Comparison of ENCODE assay signal across 19 cellular contexts in the genomic region with DNA sequence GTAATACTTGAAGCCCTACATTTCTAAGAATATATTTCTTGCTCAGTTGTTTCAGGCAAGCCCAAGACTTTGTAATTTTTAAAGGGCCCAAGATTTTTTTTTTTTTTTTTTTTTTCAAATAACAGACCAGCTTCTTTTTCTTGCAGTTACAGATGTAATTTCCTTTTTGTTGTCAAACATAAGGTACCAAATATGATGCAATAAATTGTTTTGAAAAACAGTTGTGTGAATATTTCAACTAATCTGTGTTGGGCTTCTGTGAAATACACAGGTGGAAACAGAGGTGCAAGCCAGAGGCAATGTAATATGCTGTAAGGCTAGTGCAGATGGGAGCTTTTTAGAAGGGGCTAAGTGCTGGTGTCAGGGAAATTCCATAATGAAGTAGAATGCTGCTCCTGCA.
DNase-seq lines count a peak whose midpoint lies in the region; ATAC-seq, FAIRE-seq and TF ChIP-seq lines count a peak whose summit lies in the region.
"Had no signal": no experiment of that assay in that cellular context is flagged by ENCODE, and none has a peak within 500 bp of the region (broad histone marks: within the 10 kb centered on the region; RNA-seq: fewer than 3 reads in every experiment).

No MANE protein-coding gene starts in this region.

- no peak for DNase-seq in activated naive CD4-positive, alpha-beta T cell treated with anti-CD3 and anti-CD28 coated beads, Interleukin-2, amount 50 U/mL, for 72 hours (ENCODE audit: low spot score in 2 of 2)
- no peak for DNase-seq in CD8-positive, alpha-beta T cell
- DNase-seq in GM23338 (ENCODE audit: low spot score): no peak
- DNase-seq in memory B cell (ENCODE audit: low spot score in 2 of 2): no peak
- no peak for DNase-seq in mucosa of gallbladder (ENCODE audit: low spot score)
- no peak for DNase-seq in left colon
- DNase-seq in urothelium cell line (ENCODE audit: low spot score): no peak
- DNase-seq: ACHN; AML-193; Calu3; CD4-positive, alpha-beta memory T cell; DMS79 treated with DMSO at 0.1 percent for 48 hours; GM23248; HCEC 1CT; KG1 had no signal

- no peaks in the 10 kb centered on the region for H3F3A ChIP-seq in GM23338 (replicated peaks; ENCODE audit: low read depth)

- H3K4me1 ChIP-seq in CD8-positive, alpha-beta T cell (ENCODE audit: insufficient read depth, low read length): no peaks in the 10 kb centered on the region
- no peaks in the 10 kb centered on the region for H3K4me1 ChIP-seq in GM23338 (ENCODE audit: insufficient read depth)

- no peak overlapping the region for H3K4me3 Mint-ChIP-seq in activated naive CD4-positive, alpha-beta T cell treated with anti-CD3 and anti-CD28 coated beads, Interleukin-2, amount 50 U/mL, for 24 hours
- H3K4me3 Mint-ChIP-seq in CD8-positive, alpha-beta T cell: no peak overlapping the region
- H3K4me3 Mint-ChIP-seq in GM23338 (no peak overlapping the region), memory B cell (no peak overlapping the region)
- H3K4me3 Mint-ChIP-seq: CD4-positive, alpha-beta memory T cell; IgD-negative memory B cell had no signal

- POLR2A ChIA-PET in CD8-positive, alpha-beta T cell (lab: Charles Lee): no interaction called here

- no peak overlapping the region for H2AFZ ChIP-seq in GM23338
- H2AFZ ChIP-seq: GM23248 had no signal

- no peak for ATAC-seq in activated naive CD4-positive, alpha-beta T cell treated with anti-CD3 and anti-CD28 coated beads, Interleukin-2, amount 50 U/mL, for 72 hours
- ATAC-seq in CD8-positive, alpha-beta T cell: no peak
- ATAC-seq in GM23338: no peak
- no peak for ATAC-seq in memory B cell (ENCODE audit: low read depth)
- ATAC-seq in left colon: no peak

- no peaks in the 10 kb centered on the region for H3K27me3 ChIP-seq in CD8-positive, alpha-beta T cell (ENCODE audit: insufficient read depth, low read length)
- H3K27me3 ChIP-seq in GM23338 (ENCODE audit: insufficient read depth): no peaks in the 10 kb centered on the region

- CTCF ChIA-PET in CD8-positive, alpha-beta T cell (lab: Charles Lee): no interaction called here

- 0 out of 2 replicates have a peak, but pooled peaks cover 4% of the 10 kb centered on the region for H3K79me2 ChIP-seq in GM23338 (replicated peaks; ENCODE audit: insufficient read depth)

- no peak for TF ChIP-seq CTCF in CD8-positive, alpha-beta T cell (IDR thresholded peaks at IDR 0.05)
- no peak for TF ChIP-seq CTCF in GM23338 (conservative IDR thresholded peaks at IDR 0.05; ENCODE audit: low read depth in 2 of 2)

- no peaks in the 10 kb centered on the region for H4K20me1 ChIP-seq in GM23338 (replicated peaks; ENCODE audit: insufficient read depth)

- H3K27ac Mint-ChIP-seq in activated naive CD4-positive, alpha-beta T cell treated with anti-CD3 and anti-CD28 coated beads, Interleukin-2, amount 50 U/mL, for 24 hours: peak overlapping the region; percentile 35
- H3K27ac Mint-ChIP-seq in activated naive CD4-positive, alpha-beta T cell treated with anti-CD3 and anti-CD28 coated beads, Interleukin-2, amount 50 U/mL, for 72 hours: no peak overlapping the region
- H3K27ac Mint-ChIP-seq in CD8-positive, alpha-beta T cell: peak overlapping the region; percentile 62
- no peak overlapping the region for H3K27ac Mint-ChIP-seq in GM23338
- H3K27ac Mint-ChIP-seq in memory B cell: peak overlapping the region; percentile 35
- H3K27ac Mint-ChIP-seq: IgD-negative memory B cell had no signal

- FAIRE-seq in urothelium cell line (lab: Jason Lieb, UNC): no peak
- FAIRE-seq: H54 had no signal

- no peaks in the 10 kb centered on the region for H3K4me1 Mint-ChIP-seq in activated naive CD4-positive, alpha-beta T cell treated with anti-CD3 and anti-CD28 coated beads, Interleukin-2, amount 50 U/mL, for 24 hours
- H3K4me1 Mint-ChIP-seq in CD8-positive, alpha-beta T cell (ENCODE audit: low read depth): peaks cover 2% of the 10 kb centered on the region
- H3K4me1 Mint-ChIP-seq in GM23338 (no peaks in the 10 kb centered on the region), memory B cell (no peaks in the 10 kb centered on the region)
- H3K4me1 Mint-ChIP-seq: IgD-negative memory B cell had no signal

- no peak overlapping the region for H3K4me2 ChIP-seq in GM23338

- H3K27me3 Mint-ChIP-seq in activated naive CD4-positive, alpha-beta T cell treated with anti-CD3 and anti-CD28 coated beads, Interleukin-2, amount 50 U/mL, for 24 hours: no peaks in the 10 kb centered on the region
- H3K27me3 Mint-ChIP-seq in CD8-positive, alpha-beta T cell (ENCODE audit: low read depth): no peaks in the 10 kb centered on the region
- no peaks in the 10 kb centered on the region for H3K27me3 Mint-ChIP-seq in GM23338 (ENCODE audit: insufficient read depth, low read depth, poor library complexity)
- no peaks in the 10 kb centered on the region for H3K27me3 Mint-ChIP-seq in memory B cell
- H3K27me3 Mint-ChIP-seq: CD4-positive, alpha-beta memory T cell; IgD-negative memory B cell had no signal

- H3K27ac ChIP-seq in CD8-positive, alpha-beta T cell (ENCODE audit: low read depth, low read length): no peak overlapping the region
- H3K27ac ChIP-seq in GM23338 (ENCODE audit: low read depth): peak overlapping the region; percentile 5; the same call in 1 of the 2 replicates
- H3K27ac ChIP-seq: C4-2B, GM23248 had no signal

- no peaks in the 10 kb centered on the region for H3K9me2 ChIP-seq in GM23338 (ENCODE audit: insufficient read depth)

- H3K9me3 Mint-ChIP-seq in activated naive CD4-positive, alpha-beta T cell treated with anti-CD3 and anti-CD28 coated beads, Interleukin-2, amount 50 U/mL, for 24 hours: no peaks in the 10 kb centered on the region
- no peaks in the 10 kb centered on the region for H3K9me3 Mint-ChIP-seq in activated naive CD4-positive, alpha-beta T cell treated with anti-CD3 and anti-CD28 coated beads, Interleukin-2, amount 50 U/mL, for 72 hours
- H3K9me3 Mint-ChIP-seq in CD8-positive, alpha-beta T cell: no peaks in the 10 kb centered on the region
- H3K9me3 Mint-ChIP-seq in GM23338: no peaks in the 10 kb centered on the region
- H3K9me3 Mint-ChIP-seq in memory B cell: no peaks in the 10 kb centered on the region
- H3K9me3 Mint-ChIP-seq: CD4-positive, alpha-beta memory T cell; IgD-negative memory B cell had no signal

- intact Hi-C loops in CD8-positive, alpha-beta T cell (cut with DNase I, micrococcal nuclease): no loop called here
- intact Hi-C loops in left colon (cut with DNase I, micrococcal nuclease): no loop called here

- no peak overlapping the region for H3K4me3 ChIP-seq in CD8-positive, alpha-beta T cell (ENCODE audit: low read depth, low read length)
- no peak overlapping the region for H3K4me3 ChIP-seq in GM23338
- H3K4me3 ChIP-seq: GM23248 had no signal

- no peaks in the 10 kb centered on the region for H3K9me3 ChIP-seq in CD8-positive, alpha-beta T cell (ENCODE audit: low read length)

- H3K36me3 Mint-ChIP-seq in activated naive CD4-positive, alpha-beta T cell treated with anti-CD3 and anti-CD28 coated beads, Interleukin-2, amount 50 U/mL, for 24 hours: peaks cover 12% of the 10 kb centered on the region
- H3K36me3 Mint-ChIP-seq in activated naive CD4-positive, alpha-beta T cell treated with anti-CD3 and anti-CD28 coated beads, Interleukin-2, amount 50 U/mL, for 72 hours: peaks cover 5 to 30% of the 10 kb centered on the region in 2 donors
- peaks cover 78% of the 10 kb centered on the region for H3K36me3 Mint-ChIP-seq in CD8-positive, alpha-beta T cell
- peaks cover 62% of the 10 kb centered on the region; the same call in 2 of the 3 replicates for H3K36me3 Mint-ChIP-seq in GM23338 (ENCODE audit: low read depth)
- H3K36me3 Mint-ChIP-seq in memory B cell: peaks cover 16% of the 10 kb centered on the region

- H3K36me3 ChIP-seq in CD8-positive, alpha-beta T cell (ENCODE audit: insufficient read depth, low read length): peaks cover 9% of the 10 kb centered on the region
- H3K36me3 ChIP-seq in GM23338 (ENCODE audit: insufficient read depth): peaks cover 35% of the 10 kb centered on the region

TF ChIP-seq in GM23338, 12 proteins besides CTCF, POLR2A, EP300 and RAD21:
- TF ChIP-seq POLR2AphosphoS5 (IDR thresholded peaks at IDR 0.05; ENCODE audit: low read depth) (no peak), NANOG (IDR thresholded peaks at IDR 0.05; ENCODE audit: borderline replicate concordance) (no peak), ZNF331 (CRISPR knock-in tag; IDR thresholded peaks at IDR 0.05; ENCODE audit: low read depth) (no peak), CREB1 (CRISPR knock-in tag; IDR thresholded peaks at IDR 0.05; ENCODE audit: low read depth) (no peak)

Comparison
In these comparisons a context has a peak if more than half of its experiments do, and no peak if none do; other contexts are left out.
1. H3K27ac Mint-ChIP-seq: peak in activated naive CD4-positive, alpha-beta T cell treated with anti-CD3 and anti-CD28 coated beads, Interleukin-2, amount 50 U/mL, for 24 hours (single experiment), CD8-positive, alpha-beta T cell (single experiment) and memory B cell (single experiment); none in activated naive CD4-positive, alpha-beta T cell treated with anti-CD3 and anti-CD28 coated beads, Interleukin-2, amount 50 U/mL, for 72 hours (0 of 2) and GM23338 (single experiment).